16 cellular contexts compared by ENCODE assay signal in genomic region chr1:188006354-188006753, GRCh38.
DNase-seq lines count a peak whose midpoint lies in the region; TF ChIP-seq lines count a peak whose summit lies in the region.
"Had no signal": no experiment of that assay in that cellular context is flagged by ENCODE, and none has a peak within 500 bp of the region (broad histone marks: within the 10 kb centered on the region; RNA-seq: fewer than 3 reads in every experiment).

No MANE protein-coding gene starts in this region.

- H3K4me1 ChIP-seq in ACC112 (ENCODE audit: control insufficient read depth, insufficient read depth, low read length, unreplicated experiment) (no peaks in the 10 kb centered on the region), prostate gland (replicated peaks) (no peaks in the 10 kb centered on the region), spleen (no peaks in the 10 kb centered on the region)

- H3K4me3 ChIP-seq in ACC112 (ENCODE audit: low read depth, low read length) (no peak overlapping the region), SU-DHL-6 (ENCODE audit: insufficient read depth, low read length, poor library complexity, severe bottlenecking) (no peak overlapping the region), fibroblast of pulmonary artery (replicated peaks; ENCODE audit: low read depth, low read length) (no peak overlapping the region), prostate gland (no peak overlapping the region), spleen (no peak overlapping the region)
- H3K4me3 ChIP-seq: GM23248 had no signal

- no peaks in the 10 kb centered on the region for H3F3A ChIP-seq in SU-DHL-6 (ENCODE audit: insufficient read depth)

- H3K36me3 ChIP-seq in ACC112 (ENCODE audit: insufficient read depth, low read length) (no peaks in the 10 kb centered on the region), SU-DHL-6 (ENCODE audit: low read length) (no peaks in the 10 kb centered on the region), prostate gland (no peaks in the 10 kb centered on the region), spleen (no peaks in the 10 kb centered on the region)

- intact Hi-C loops in prostate gland (cut with DNase I) (no loop called here), spleen (cut with DNase I; ENCODE audit: low total_unique reads) (no loop called here)

- H3K4me2 ChIP-seq in SU-DHL-6 (ENCODE audit: low read depth, low read length, poor library complexity, severe bottlenecking), result no peak overlapping the region

- H3K9ac ChIP-seq in SU-DHL-6 (ENCODE audit: low read length), result no peak overlapping the region
- H3K9ac ChIP-seq: GM23248 had no signal

- in situ Hi-C loops in KBM-7 (cut with MboI; ENCODE audit: low pct_unique_long_range_greater_than_20kb, low sequenced_read_pairs), result no loop called here

- H3K9me3 ChIP-seq in SU-DHL-6 (ENCODE audit: insufficient read depth, low read length), result no peaks in the 10 kb centered on the region
- no peaks in the 10 kb centered on the region for H3K9me3 ChIP-seq in prostate gland
- H3K9me3 ChIP-seq in spleen, result peaks cover 0 to 20% (median 12%) of the 10 kb centered on the region in 8 donors

- DNase-seq in KBM-7, result peak; percentile 11
- peak; percentile 25 for DNase-seq in fibroblast of pulmonary artery (ENCODE audit: low read depth)
- DNase-seq in NCI-H524 treated with DMSO at 0.1 percent for 48 hours (lab: John Stamatoyannopoulos, UW), result no peak
- no peak for DNase-seq in prostate gland (ENCODE audit: low spot score)
- DNase-seq in spleen, result no peak
- no peak for DNase-seq in T-helper 9 cell
- DNase-seq: 8988T, DMS79 treated with DMSO at 0.1 percent for 48 hours, GM23248, NCI-H1105 treated with DMSO at 0.1 percent for 48 hours, NCI-H187, NCI-H345, OCI-M1 had no signal

- H3K79me2 ChIP-seq in ACC112 (ENCODE audit: control insufficient read depth, insufficient read depth, low read length, unreplicated experiment) (no peaks in the 10 kb centered on the region), SU-DHL-6 (ENCODE audit: insufficient read depth, low read length) (no peaks in the 10 kb centered on the region)

- H3K27me3 ChIP-seq in ACC112 (ENCODE audit: insufficient read depth, low read length) (no peaks in the 10 kb centered on the region), SU-DHL-6 (ENCODE audit: low read length) (no peaks in the 10 kb centered on the region), prostate gland (replicated peaks; ENCODE audit: insufficient read depth) (no peaks in the 10 kb centered on the region), spleen (replicated peaks in 1 of 7) (no peaks in the 10 kb centered on the region)

- 50% methylated on average over 1 of the region's 1 CpG for WGBS in prostate gland
- WGBS in spleen, 5 donors, result 7 to 18% (median 13%) methylated on average over 1 of the region's 1 CpG

- H2AFZ ChIP-seq in ACC112 (ENCODE audit: low read length, unreplicated experiment) (peak overlapping the region; percentile 54), SU-DHL-6 (ENCODE audit: low read depth, low read length, severe bottlenecking) (peak overlapping the region; percentile 85)
- H2AFZ ChIP-seq: GM23248 had no signal

- no peaks in the 10 kb centered on the region for H4K20me1 ChIP-seq in SU-DHL-6 (ENCODE audit: low read depth, low read length)

- no peaks in the 10 kb centered on the region for H3K9me2 ChIP-seq in SU-DHL-6 (replicated peaks; ENCODE audit: insufficient read depth, low read length)

- H3K27ac ChIP-seq in ACC112 (ENCODE audit: low read depth, low read length), result no peak overlapping the region
- H3K27ac ChIP-seq in SU-DHL-6 (ENCODE audit: low read depth, low read length), result no peak overlapping the region
- no peak overlapping the region for H3K27ac ChIP-seq in prostate gland
- no peak overlapping the region for H3K27ac ChIP-seq in spleen
- H3K27ac ChIP-seq: GM23248, RWPE1 had no signal

- TF ChIP-seq POLR2A in prostate gland (IDR thresholded peaks at IDR 0.05) (no peak), spleen (IDR thresholded peaks at IDR 0.05) (no peak)

- no peak for TF ChIP-seq CTCF in SU-DHL-6 (IDR thresholded peaks at IDR 0.05; ENCODE audit: insufficient read depth, low read length, poor library complexity, severe bottlenecking)
- no peak for TF ChIP-seq CTCF in fibroblast of pulmonary artery (IDR thresholded peaks at IDR 0.05; ENCODE audit: low read length, missing control alignments)
- no peak for TF ChIP-seq CTCF in prostate gland (IDR thresholded peaks at IDR 0.05)
- no peak for TF ChIP-seq CTCF in spleen (IDR thresholded peaks at IDR 0.05 in 8 of 11, conservative IDR thresholded peaks at IDR 0.05 in 3 of 11)

Comparison
In these comparisons a context has a peak if more than half of its experiments do, and no peak if none do; other contexts are left out.
1. DNase-seq: peak in KBM-7 (single experiment) and fibroblast of pulmonary artery (single experiment); none in NCI-H524 treated with DMSO at 0.1 percent for 48 hours (single experiment), prostate gland (single experiment), spleen (single experiment) and T-helper 9 cell (single experiment).